In the genomic region with DNA sequence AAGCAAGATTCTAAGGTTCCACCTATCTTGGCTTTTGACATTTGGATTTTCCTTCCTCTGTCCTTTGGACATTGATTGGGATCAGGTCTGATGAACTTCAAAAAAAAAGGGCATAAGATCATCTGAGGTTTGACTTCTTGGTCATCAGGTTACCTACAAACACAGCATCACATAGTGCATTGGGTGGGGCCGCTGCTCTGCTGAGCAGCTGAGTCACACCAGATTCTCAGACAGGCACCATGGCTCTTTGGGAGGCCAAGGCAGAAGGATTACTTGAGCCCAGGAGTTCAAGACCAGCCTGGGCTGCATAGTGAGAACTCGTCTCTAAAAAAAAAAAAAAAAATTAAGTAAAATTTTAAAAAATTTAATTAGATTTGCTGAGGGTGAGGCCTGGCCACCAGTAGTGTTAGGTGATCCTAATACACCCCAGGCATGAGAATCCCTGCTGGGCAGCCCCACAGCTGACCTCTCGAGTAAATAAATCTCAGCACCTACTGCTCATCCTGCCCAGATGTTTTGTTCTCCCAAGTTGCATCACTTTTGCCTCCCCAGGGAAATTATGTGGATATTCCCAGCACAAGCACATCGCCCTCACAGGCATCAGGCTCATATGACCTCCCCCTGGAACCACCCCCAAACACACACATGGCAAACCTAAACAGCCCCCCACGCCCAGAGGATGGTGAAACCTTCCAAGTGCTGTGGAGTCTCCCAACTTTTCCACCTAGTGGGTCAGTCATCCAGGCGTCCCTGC, we compare ENCODE assay signal across 2 cellular contexts.
TF ChIP-seq lines count a peak whose summit lies in the region.

No MANE protein-coding gene starts in this region.

TF ChIP-seq in A549, 52 proteins besides CTCF, POLR2A, EP300 and RAD21:
- TF ChIP-seq JUN (IDR thresholded peaks at IDR 0.05): no peak
- no peak for TF ChIP-seq EHF (CRISPR knock-in tag; IDR thresholded peaks at IDR 0.05)
- no peak for TF ChIP-seq TP53 (CRISPR knock-in tag; IDR thresholded peaks at IDR 0.05)

TF ChIP-seq in H1, 55 proteins besides CTCF, POLR2A, EP300 and RAD21:
- no peak for TF ChIP-seq KDM5A (IDR thresholded peaks at IDR 0.05; ENCODE audit: low read length)
- TF ChIP-seq, protein P1, sequence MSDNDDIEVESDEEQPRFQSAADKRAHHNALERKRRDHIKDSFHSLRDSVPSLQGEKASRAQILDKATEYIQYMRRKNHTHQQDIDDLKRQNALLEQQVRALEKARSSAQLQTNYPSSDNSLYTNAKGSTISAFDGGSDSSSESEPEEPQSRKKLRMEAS (IDR thresholded peaks at IDR 0.05): no peak
- TF ChIP-seq TCF12 (IDR thresholded peaks at IDR 0.05; ENCODE audit: low read depth, low read length): no peak
- TF ChIP-seq PHF8 (conservative IDR thresholded peaks at IDR 0.05; ENCODE audit: low read depth, low read length): no peak
- no peak for TF ChIP-seq MAFK (IDR thresholded peaks at IDR 0.05; ENCODE audit: low read depth, low read length)
- TF ChIP-seq SP1 (IDR thresholded peaks at IDR 0.05; ENCODE audit: low read depth, low read length): no peak
- TF ChIP-seq EGR1 (IDR thresholded peaks at IDR 0.05; ENCODE audit: borderline replicate concordance, low read depth, low read length): no peak
- no peak for TF ChIP-seq JUND (IDR thresholded peaks at IDR 0.05; ENCODE audit: low read length)
- TF ChIP-seq JUN (IDR thresholded peaks at IDR 0.05; ENCODE audit: low read depth, low read length): no peak
- no peak for TF ChIP-seq HDAC2 (IDR thresholded peaks at IDR 0.05; ENCODE audit: borderline replicate concordance in 1 of 2, low read depth in 2 of 2, low read length in 2 of 2)
- no peak for TF ChIP-seq BRCA1 (IDR thresholded peaks at IDR 0.05; ENCODE audit: low read depth, low read length)
- TF ChIP-seq, protein P2, sequence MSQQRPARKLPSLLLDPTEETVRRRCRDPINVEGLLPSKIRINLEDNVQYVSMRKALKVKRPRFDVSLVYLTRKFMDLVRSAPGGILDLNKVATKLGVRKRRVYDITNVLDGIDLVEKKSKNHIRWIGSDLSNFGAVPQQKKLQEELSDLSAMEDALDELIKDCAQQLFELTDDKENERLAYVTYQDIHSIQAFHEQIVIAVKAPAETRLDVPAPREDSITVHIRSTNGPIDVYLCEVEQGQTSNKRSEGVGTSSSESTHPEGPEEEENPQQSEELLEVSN (IDR thresholded peaks at IDR 0.05): no peak
- no peak for TF ChIP-seq TEAD4 (IDR thresholded peaks at IDR 0.05; ENCODE audit: low read depth, low read length)
